ENCODE assay signal across 8 cellular contexts in the genomic region with DNA sequence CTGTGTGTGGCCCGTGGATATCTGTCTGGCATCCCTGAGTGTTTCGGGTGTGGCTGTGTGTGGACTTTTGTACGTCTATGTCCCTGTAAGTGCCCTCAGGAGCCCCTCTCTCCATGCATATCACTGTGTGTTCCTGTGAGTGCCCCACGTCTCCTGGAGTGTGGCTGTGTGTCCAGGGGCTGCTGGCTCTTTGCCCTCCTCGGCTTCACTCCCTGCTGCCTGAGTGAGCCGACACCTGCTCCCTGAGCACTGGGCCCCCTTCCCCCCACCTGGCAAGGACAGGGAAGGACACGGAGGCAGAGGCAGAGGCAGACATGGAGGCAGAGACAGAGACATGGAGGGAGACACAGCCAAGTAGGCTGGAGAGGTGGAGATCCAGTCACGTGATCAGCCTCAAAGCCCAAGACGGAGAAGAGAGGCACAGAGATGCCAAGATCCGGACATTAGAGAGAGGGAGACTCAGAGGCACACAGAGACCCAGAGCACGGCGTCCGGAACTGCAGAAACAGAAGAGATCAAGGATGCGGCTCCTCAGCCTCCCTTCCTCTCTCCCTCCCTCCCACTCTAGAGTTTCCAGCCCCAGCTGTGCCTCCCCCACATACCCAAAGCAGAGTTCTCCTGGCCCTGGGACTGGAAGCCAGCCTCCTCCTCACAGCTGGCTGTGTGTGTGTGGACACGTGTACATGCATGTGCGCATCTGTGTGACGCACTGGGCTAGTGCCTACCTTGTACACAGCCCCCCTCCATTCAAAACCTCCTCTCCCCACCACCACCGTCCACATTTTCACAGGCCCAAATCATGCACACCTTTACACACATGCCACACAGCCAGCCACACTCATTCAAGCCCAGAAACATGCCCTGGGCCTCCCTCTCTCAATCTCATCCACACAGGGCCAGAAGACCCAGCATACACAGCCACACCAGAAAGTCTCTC. TPM values are rescaled to one million over a fixed set of nuclear protein-coding genes. Genes with fewer than 3 reads are reported as not detected.
A peak's percentile ranks its signal among the peaks of the same experiment; 100 is the strongest.
DNase-seq lines count a peak whose midpoint lies in the region; ATAC-seq and TF ChIP-seq lines count a peak whose summit lies in the region.

No MANE protein-coding gene starts in this region.

- H3K4me3 ChIP-seq in HUES6 (ENCODE audit: low read depth, low read length) (peak overlapping the region; percentile 63), fibroblast of the aortic adventitia (ENCODE audit: low read depth, low read length) (peak overlapping the region; percentile 13), neuron (ENCODE audit: low read length) (peak overlapping the region; percentile 34)

- no peak for ATAC-seq in HG02884 (IDR thresholded peaks at IDR 0.05; ENCODE audit: unreplicated experiment)
- no peak for ATAC-seq in HG02870 (IDR thresholded peaks at IDR 0.05; ENCODE audit: unreplicated experiment)

- H3K9ac ChIP-seq in HUES6 (ENCODE audit: low read length), result peak overlapping the region; percentile 71

- H3K4me1 ChIP-seq in HUES6 (ENCODE audit: control insufficient read depth, insufficient read depth, low read length), result peaks cover 44% of the 10 kb centered on the region
- H3K4me1 ChIP-seq in neuron (ENCODE audit: insufficient read depth, low read length), result peaks cover 52% of the 10 kb centered on the region

- DNase-seq in AG08395 (ENCODE audit: low spot score), result peak; percentile 72
- DNase-seq in fibroblast of the aortic adventitia (ENCODE audit: low read depth), result peak; percentile 80
- no peak for DNase-seq in LoVo (ENCODE audit: low spot score)

- H3K27ac ChIP-seq in HUES6 (ENCODE audit: low read depth, low read length) (no peak overlapping the region), VCaP (peak overlapping the region; percentile 97)

- no peaks in the 10 kb centered on the region for H3K27me3 ChIP-seq in HUES6 (ENCODE audit: control insufficient read depth, insufficient read depth, low read length)
- H3K27me3 ChIP-seq in neuron (ENCODE audit: insufficient read depth, low read length), result no peaks in the 10 kb centered on the region

- TF ChIP-seq CTCF in VCaP (conservative IDR thresholded peaks at IDR 0.05), result no peak
- no peak for TF ChIP-seq CTCF in fibroblast of the aortic adventitia (IDR thresholded peaks at IDR 0.05; ENCODE audit: insufficient read depth, low read length)

- no peak overlapping the region for H2AFZ ChIP-seq in neuron (ENCODE audit: low read depth, low read length)

- no peaks in the 10 kb centered on the region for H3K9me3 ChIP-seq in HUES6 (ENCODE audit: control insufficient read depth, insufficient read depth, low read depth, low read length)
- no peaks in the 10 kb centered on the region for H3K9me3 ChIP-seq in neuron (ENCODE audit: low read length)

- no peaks in the 10 kb centered on the region; the same call in 1 of the 2 replicates for H3K36me3 ChIP-seq in HUES6 (ENCODE audit: control insufficient read depth, insufficient read depth, low read length)
- H3K36me3 ChIP-seq in neuron (ENCODE audit: insufficient read depth, low read length), result peaks cover 9% of the 10 kb centered on the region

RNA-seq across cellular contexts. Expression of gene WASF2, which starts 39.0 kb away (rescaled TPM):
- 33.0 and 37.9 TPM in 2 replicates for total RNA-seq in fibroblast of the aortic adventitia (ENCODE audit: low replicate concordance)

Comparison
In these comparisons a context has a peak if more than half of its experiments do, and no peak if none do; other contexts are left out.
1. H3K4me3 ChIP-seq: peak in every context shown above with its lines; median percentile 63 in HUES6; 34 in neuron; 13 in fibroblast of the aortic adventitia.